Comparison of ENCODE assay signal across 17 cellular contexts in genomic region chr15:63493451-63493850, GRCh38. TPM values are rescaled to one million over a fixed set of nuclear protein-coding genes. Genes with fewer than 3 reads are reported as not detected.
DNase-seq lines count a peak whose midpoint lies in the region; ATAC-seq and TF ChIP-seq lines count a peak whose summit lies in the region.
"Had no signal": no experiment of that assay in that cellular context is flagged by ENCODE, and none has a peak within 500 bp of the region (broad histone marks: within the 10 kb centered on the region; RNA-seq: fewer than 3 reads in every experiment).

No MANE protein-coding gene starts in this region.

- H3K4me1 ChIP-seq in GM23338 (ENCODE audit: insufficient read depth): peaks cover 37% of the 10 kb centered on the region

- no peaks in the 10 kb centered on the region for H3K36me3 ChIP-seq in GM23338 (ENCODE audit: insufficient read depth)
- H3K36me3 ChIP-seq: gastroesophageal sphincter, transverse colon had no signal

- H3K4me2 ChIP-seq in GM23338: peak overlapping the region; percentile 38; the same call in 1 of the 2 replicates

- no peaks in the 10 kb centered on the region for H3K9me2 ChIP-seq in GM23338 (ENCODE audit: insufficient read depth)

- no peaks in the 10 kb centered on the region for H4K20me1 ChIP-seq in GM23338 (replicated peaks; ENCODE audit: insufficient read depth)

- no peak overlapping the region; the same call in 1 of the 2 replicates for H2AFZ ChIP-seq in GM23338

- H3K4me3 Mint-ChIP-seq in GM23338 (no peak overlapping the region), natural killer cell (peak overlapping the region; percentile 14)
- H3K4me3 Mint-ChIP-seq in activated T-helper 17 cell treated with anti-CD3 and anti-CD28 coated beads, Interleukin-2, amount 50 U/mL, for 72 hours: peak overlapping the region; percentile 43

- DNase-seq in NCI-H524 (lab: John Stamatoyannopoulos, UW): peak; percentile 36 to 68
- DNase-seq in NCI-H524 treated with DMSO at 0.1 percent for 48 hours (lab: John Stamatoyannopoulos, UW): no peak
- DNase-seq in GM23338 (ENCODE audit: low spot score): no peak
- DNase-seq in natural killer cell: no peak
- no peak for DNase-seq in nucleus accumbens (lab: John Stamatoyannopoulos, UW)
- no peak for DNase-seq in HT-29 (ENCODE audit: low spot score)
- DNase-seq in SIG-M5 (lab: John Stamatoyannopoulos, UW): no peak
- DNase-seq: 8988T; activated CD4-positive, CD25-positive, alpha-beta regulatory T cell; stimulated activated CD4-positive, alpha-beta T cell treated with anti-CD3 and anti-CD28 coated beads, Interleukin-4, amount 100 ng/mL, for 1 hour; stimulated activated CD8-positive, alpha-beta memory T cell treated with anti-CD3 and anti-CD28 coated beads, Interleukin-4, amount 100 ng/mL, for 48 hours; transverse colon had no signal

- H3K27me3 ChIP-seq in GM23338 (ENCODE audit: insufficient read depth): peaks cover 68% of the 10 kb centered on the region
- H3K27me3 ChIP-seq: gastroesophageal sphincter, transverse colon had no signal

- H3K4me1 Mint-ChIP-seq in GM23338 (peaks cover 40% of the 10 kb centered on the region), natural killer cell (peaks cover 30 to 42% of the 10 kb centered on the region in 2 donors)
- peaks cover 35% of the 10 kb centered on the region for H3K4me1 Mint-ChIP-seq in activated T-helper 17 cell treated with anti-CD3 and anti-CD28 coated beads, Interleukin-2, amount 50 U/mL, for 72 hours

- H3K79me2 ChIP-seq in GM23338 (replicated peaks; ENCODE audit: insufficient read depth): no peaks in the 10 kb centered on the region

- no peak overlapping the region for H3K4me3 ChIP-seq in GM23338
- H3K4me3 ChIP-seq: gastroesophageal sphincter, lung, transverse colon had no signal

- intact Hi-C loops in natural killer cell (cut with micrococcal nuclease): no loop called here

- H3K27ac Mint-ChIP-seq in GM23338 (no peak overlapping the region), natural killer cell (peak overlapping the region; percentile 6 to 61)
- H3K27ac Mint-ChIP-seq in activated T-helper 17 cell treated with anti-CD3 and anti-CD28 coated beads, Interleukin-2, amount 50 U/mL, for 72 hours: peak overlapping the region; percentile 78

- no peak overlapping the region for H3K27ac ChIP-seq in GM23338 (ENCODE audit: low read depth)
- H3K27ac ChIP-seq: epithelial cell of prostate, gastroesophageal sphincter had no signal

- peaks cover 7% of the 10 kb centered on the region for H3F3A ChIP-seq in GM23338 (replicated peaks; ENCODE audit: low read depth)

- no peak for TF ChIP-seq CTCF in GM23338 (conservative IDR thresholded peaks at IDR 0.05; ENCODE audit: low read depth in 2 of 2)
- no peak for TF ChIP-seq CTCF in natural killer cell (IDR thresholded peaks at IDR 0.05)

- H3K27me3 Mint-ChIP-seq in GM23338 (ENCODE audit: insufficient read depth, low read depth, poor library complexity): peaks cover 15% of the 10 kb centered on the region
- H3K27me3 Mint-ChIP-seq in activated T-helper 17 cell treated with anti-CD3 and anti-CD28 coated beads, Interleukin-2, amount 50 U/mL, for 72 hours: no peaks in the 10 kb centered on the region
- no peaks in the 10 kb centered on the region for H3K27me3 Mint-ChIP-seq in natural killer cell (ENCODE audit: low read depth in 2 of 2)

- no peak; the same call in 2 of the 3 replicates for ATAC-seq in GM23338
- ATAC-seq in activated T-helper 17 cell treated with anti-CD3 and anti-CD28 coated beads, Interleukin-2, amount 50 U/mL, for 72 hours (replicated peaks): no peak
- ATAC-seq in natural killer cell: no peak
- ATAC-seq: gastroesophageal sphincter, sciatic nerve had no signal

- no peaks in the 10 kb centered on the region for H3K9me3 Mint-ChIP-seq in GM23338
- no peaks in the 10 kb centered on the region for H3K9me3 Mint-ChIP-seq in activated T-helper 17 cell treated with anti-CD3 and anti-CD28 coated beads, Interleukin-2, amount 50 U/mL, for 72 hours
- no peaks in the 10 kb centered on the region for H3K9me3 Mint-ChIP-seq in natural killer cell

- H3K36me3 Mint-ChIP-seq in GM23338 (ENCODE audit: low read depth): no peaks in the 10 kb centered on the region
- no peaks in the 10 kb centered on the region for H3K36me3 Mint-ChIP-seq in activated T-helper 17 cell treated with anti-CD3 and anti-CD28 coated beads, Interleukin-2, amount 50 U/mL, for 72 hours (ENCODE audit: low read depth)
- no peaks in the 10 kb centered on the region for H3K36me3 Mint-ChIP-seq in natural killer cell

TF ChIP-seq in GM23338, 12 proteins besides CTCF, POLR2A, EP300 and RAD21 (continues in another document):
- TF ChIP-seq NANOG (IDR thresholded peaks at IDR 0.05; ENCODE audit: borderline replicate concordance): no peak
- no peak for TF ChIP-seq ZNF331 (CRISPR knock-in tag; IDR thresholded peaks at IDR 0.05; ENCODE audit: low read depth)
- no peak for TF ChIP-seq ZNF114 (CRISPR knock-in tag; IDR thresholded peaks at IDR 0.05)
- TF ChIP-seq EZH2phosphoT487 (IDR thresholded peaks at IDR 0.05; ENCODE audit: unreplicated experiment): no peak
- TF ChIP-seq ETS1 (IDR thresholded peaks at IDR 0.05): no peak
- no peak for TF ChIP-seq JUNB (IDR thresholded peaks at IDR 0.05; ENCODE audit: unreplicated experiment)
- no peak for TF ChIP-seq ZNF462 (CRISPR knock-in tag; IDR thresholded peaks at IDR 0.05)

RNA-seq across cellular contexts. Expression of gene USP3, which starts 10.9 kb away (rescaled TPM):
- total RNA-seq in GM23338 (2014; rRNA removed; shearing (Covaris generic)): 9.7 and 22.5 TPM in 2 replicates
- 7.6 and 9.9 TPM in 2 replicates for polyA plus RNA-seq in GM23338 (2016; fragmentation: Nextera tagmentation; extraction: Ambion mirVana)
- 100 to 1,000 TPM in 1 of 2 donors, 10 to 100 TPM in 1; 60.9 to 102 TPM for total RNA-seq in activated T-helper 17 cell treated with anti-CD3 and anti-CD28 coated beads, Interleukin-2, amount 50 U/mL, for 72 hours
- 100 to 1,000 TPM; 163 to 187 (median 169) TPM for total RNA-seq in natural killer cell
- 39.4 and 47.6 TPM in 2 replicates for total RNA-seq in HT-29 (2014; rRNA removed; shearing (Covaris generic))

Comparison
In these comparisons a context has a peak if more than half of its experiments do, and no peak if none do; other contexts are left out.
1. DNase-seq: peak in NCI-H524 (2 of 2); none in NCI-H524 treated with DMSO at 0.1 percent for 48 hours (single experiment), GM23338 (single experiment), natural killer cell (single experiment), nucleus accumbens (0 of 56), HT-29 (single experiment) and SIG-M5 (single experiment).